In the genomic region with DNA sequence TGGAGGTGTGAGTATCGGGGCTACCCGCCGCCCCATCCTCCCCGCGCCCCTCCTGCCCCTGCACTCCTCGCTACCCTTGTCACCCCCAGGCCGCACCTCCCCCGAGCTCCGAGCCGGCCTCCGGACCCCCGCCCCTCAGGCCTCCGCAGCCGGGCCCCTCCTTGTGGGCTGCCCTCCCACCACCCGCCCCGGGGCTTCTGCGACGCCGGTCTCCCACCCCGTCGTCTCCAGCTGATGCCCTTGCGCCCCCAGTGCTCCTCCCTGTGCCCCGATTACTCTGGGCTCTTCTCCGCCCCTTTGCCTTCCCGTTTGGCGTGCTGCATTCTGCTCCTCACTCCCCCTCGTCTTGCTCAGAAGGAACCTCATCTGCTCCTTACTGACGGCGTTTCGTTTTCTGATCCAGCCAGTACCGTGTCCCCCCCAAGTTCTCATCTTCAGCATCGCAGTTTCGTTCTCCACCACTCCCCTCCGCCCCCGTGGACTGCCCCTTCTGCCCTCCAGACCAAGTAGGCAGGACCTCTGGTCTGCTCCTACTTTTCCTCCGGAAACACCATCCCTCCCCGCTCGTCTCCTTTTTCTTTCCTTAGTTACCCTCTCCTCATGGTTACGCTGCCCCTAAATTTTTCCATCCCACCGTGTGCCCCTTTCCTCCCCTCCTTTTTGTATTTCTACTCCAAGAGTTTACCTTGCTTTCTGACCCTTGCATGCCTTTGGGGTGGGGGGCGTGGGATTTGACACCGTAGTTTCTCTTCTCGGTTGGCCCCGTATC, we compare ENCODE assay signal across 8 cellular contexts. TPM values are rescaled to one million over a fixed set of nuclear protein-coding genes. Genes with fewer than 3 reads are reported as not detected.
A peak's percentile ranks its signal among the peaks of the same experiment; 100 is the strongest.
DNase-seq lines count a peak whose midpoint lies in the region; ATAC-seq, FAIRE-seq and TF ChIP-seq lines count a peak whose summit lies in the region.

No MANE protein-coding gene starts in this region.

- FAIRE-seq in GM12878 (lab: Jason Lieb, UNC), result peak; percentile 86

- intact Hi-C loops in GM12878 (cut with micrococcal nuclease; ENCODE audit: unreplicated experiment), result no loop called here

- 9% methylated on average over 34 of the region's 44 CpGs for WGBS in GM12878 (ENCODE audit: insufficient coverage, insufficient replicate concordance, low lambda C conversion rate, missing lambda C conversion rate)

- peak overlapping the region; percentile 80 to 96 (median 93) for H3K27ac ChIP-seq in Peyer's patch
- H3K27ac ChIP-seq in GM12878 (ENCODE audit: control insufficient read depth, insufficient read depth), result peak overlapping the region; percentile 28; the same call in 1 of the 2 replicates
- H3K27ac ChIP-seq in skin epidermis, result peak overlapping the region; percentile 83 to 99 (median 97)

- peak; percentile 56 for ATAC-seq in GM12878
- ATAC-seq in GM19463 (IDR thresholded peaks at IDR 0.05; ENCODE audit: unreplicated experiment), result no peak
- no peak for ATAC-seq in GM19035 (IDR thresholded peaks at IDR 0.05; ENCODE audit: unreplicated experiment)

- TF ChIP-seq CTCF in Peyer's patch (IDR thresholded peaks at IDR 0.05) (no peak), GM12878 (IDR thresholded peaks at IDR 0.05 in 2 of 3, conservative IDR thresholded peaks at IDR 0.05 in 1 of 3; ENCODE audit: control insufficient read depth in 2 of 3, extremely low read depth in 1 of 3, insufficient read depth in 1 of 3, low read depth in 3 of 3, low read length in 3 of 3) (no peak)

- RAD21 ChIA-PET in GM12878 (lab: Charles Lee; ENCODE audit: unreplicated experiment), result no interaction called here

- no peak for TF ChIP-seq POLR2A in Peyer's patch (IDR thresholded peaks at IDR 0.05)
- TF ChIP-seq POLR2A in GM12878 (IDR thresholded peaks at IDR 0.05; ENCODE audit: low read depth, low read length), result no peak

- POLR2A ChIA-PET in HEK293T (lab: Yijun Ruan, JAX) (interaction anchor here (0.7 to 1.4 kb wide), 7 partner anchors 9 to 86 kb away, joined by 3 to 5 read pairs (median 3); a partner anchor contains a TSS), GM12878 (lab: Charles Lee) (interaction anchor here (0.6 to 1.2 kb wide), 2 partner anchors 16 to 287 kb away, joined by 3 to 4 read pairs; no protein-coding TSS in a partner anchor)

- SMC1A ChIA-PET in GM12878 (lab: Charles Lee; ENCODE audit: uncharacterized antibody, unreplicated experiment), result no interaction called here

- TF ChIP-seq EP300 in GM12878 (IDR thresholded peaks at IDR 0.05; ENCODE audit: borderline replicate concordance in 1 of 2, control insufficient read depth in 1 of 2, low read depth in 2 of 2, low read length in 2 of 2), result no peak

- H3K9me3 ChIP-seq in Peyer's patch (no peaks in the 10 kb centered on the region), GM12878 (replicated peaks; ENCODE audit: control insufficient read depth, insufficient read depth, low read length) (no peaks in the 10 kb centered on the region), iPS-18c (ENCODE audit: control insufficient read depth, insufficient read depth, low read length) (peaks cover 2% of the 10 kb centered on the region)

- H2AFZ ChIP-seq in GM12878 (ENCODE audit: control insufficient read depth, low read depth, low read length), result peak overlapping the region; percentile 95

- BruUV-seq in GM12878 (replicated peaks; lab: Mats Ljungman, UMichigan), result no TSS peak

- peak overlapping the region; percentile 73 for H3K9ac ChIP-seq in GM12878 (ENCODE audit: control insufficient read depth, insufficient read depth, low read length)

- H3K36me3 ChIP-seq in Peyer's patch (no peaks in the 10 kb centered on the region), GM12878 (ENCODE audit: control insufficient read depth in 2 of 2, insufficient read depth in 2 of 2, low read length in 1 of 2) (no peaks in the 10 kb centered on the region)

- CTCF ChIA-PET in HEK293T (lab: Yijun Ruan, JAX) (no interaction called here), GM12878 (lab: Yijun Ruan, JAX) (interaction anchor here (1.5 kb wide), 1 partner anchor 8 kb away, joined by 3 read pairs; no protein-coding TSS in a partner anchor)

- H3K27me3 ChIP-seq in Peyer's patch, result no peaks in the 10 kb centered on the region
- H3K27me3 ChIP-seq in GM12878 (replicated peaks in 1 of 2; ENCODE audit: control insufficient read depth in 2 of 2, insufficient read depth in 2 of 2, low read length in 1 of 2), result no peaks in the 10 kb centered on the region

- no peaks in the 10 kb centered on the region for H4K20me1 ChIP-seq in GM12878 (ENCODE audit: control insufficient read depth, insufficient read depth)

- H3K4me3 ChIP-seq in Peyer's patch (peak overlapping the region; percentile 97 to 100 (median 98)), GM12878 (peak overlapping the region; percentile 85), iPS-18c (ENCODE audit: insufficient read depth, low read depth, low read length) (peak overlapping the region; percentile 84), skin epidermis (peak overlapping the region; percentile 73 to 96 (median 86))

- no peak for TF ChIP-seq RAD21 in GM12878 (IDR thresholded peaks at IDR 0.05; ENCODE audit: insufficient read depth, low read depth, low read length)

- H3K4me1 ChIP-seq in Peyer's patch (peaks cover 0 to 31% (median 3%) of the 10 kb centered on the region in 4 donors), GM12878 (ENCODE audit: control insufficient read depth, insufficient read depth, low read length) (no peaks in the 10 kb centered on the region)

- DNase-seq in G401 (ENCODE audit: low spot score) (peak; percentile 33), HEK293T (ENCODE audit: extremely low spot score) (peak; percentile 36), Peyer's patch (peak in 1 of 3 donors; percentile 52), GM12878 (ENCODE audit: low read depth, low spot score) (no peak)

- in situ Hi-C loops in G401 (cut with HindIII; ENCODE audit: low sequenced_read_pairs), result no loop called here
- in situ Hi-C loops in GM12878 (cut with MboI), result no loop called here

- H3K4me2 ChIP-seq in GM12878 (ENCODE audit: control insufficient read depth, insufficient read depth), result peak overlapping the region; percentile 58

- peaks cover 15% of the 10 kb centered on the region for H3K79me2 ChIP-seq in GM12878 (ENCODE audit: control insufficient read depth, insufficient read depth, low read length)

TF ChIP-seq in HEK293T, 16 proteins besides CTCF, POLR2A, EP300 and RAD21 (continues in another document):
- TF ChIP-seq ELF4 (IDR thresholded peaks at IDR 0.05) (no peak), FOXA1 (IDR thresholded peaks at IDR 0.05) (no peak), SUZ12 (IDR thresholded peaks at IDR 0.05) (no peak), BHLHE40 (IDR thresholded peaks at IDR 0.05; ENCODE audit: borderline replicate concordance) (no peak), NFRKB (IDR thresholded peaks at IDR 0.05) (no peak), L3MBTL2 (conservative IDR thresholded peaks at IDR 0.05) (no peak), HDGF (IDR thresholded peaks at IDR 0.05; ENCODE audit: borderline replicate concordance) (no peak), ZNF384 (IDR thresholded peaks at IDR 0.05) (no peak), TARDBP (IDR thresholded peaks at IDR 0.05) (no peak), FOXK2 (IDR thresholded peaks at IDR 0.05) (no peak), CTBP1 (IDR thresholded peaks at IDR 0.05; ENCODE audit: borderline replicate concordance) (no peak), ARNT (IDR thresholded peaks at IDR 0.05) (no peak)

TF ChIP-seq in GM12878, 131 proteins besides CTCF, POLR2A, EP300 and RAD21 (continues in another document):
- TF ChIP-seq SRF (IDR thresholded peaks at IDR 0.05; ENCODE audit: low read depth in 2 of 2, low read length in 2 of 2) (no peak), RUNX3 (IDR thresholded peaks at IDR 0.05; ENCODE audit: low read length) (0 out of 2 replicates have a peak, but pooled peaks have one; percentile 7), RELA (IDR thresholded peaks at IDR 0.05; ENCODE audit: borderline replicate concordance, partially characterized antibody) (no peak), HDGF (IDR thresholded peaks at IDR 0.05) (peak; percentile 66; the same call in 1 of the 2 replicates), NR2C2 (IDR thresholded peaks at IDR 0.05; ENCODE audit: borderline replicate concordance, control insufficient read depth, insufficient read length, low read depth) (no peak)
- TF ChIP-seq, protein P1, sequence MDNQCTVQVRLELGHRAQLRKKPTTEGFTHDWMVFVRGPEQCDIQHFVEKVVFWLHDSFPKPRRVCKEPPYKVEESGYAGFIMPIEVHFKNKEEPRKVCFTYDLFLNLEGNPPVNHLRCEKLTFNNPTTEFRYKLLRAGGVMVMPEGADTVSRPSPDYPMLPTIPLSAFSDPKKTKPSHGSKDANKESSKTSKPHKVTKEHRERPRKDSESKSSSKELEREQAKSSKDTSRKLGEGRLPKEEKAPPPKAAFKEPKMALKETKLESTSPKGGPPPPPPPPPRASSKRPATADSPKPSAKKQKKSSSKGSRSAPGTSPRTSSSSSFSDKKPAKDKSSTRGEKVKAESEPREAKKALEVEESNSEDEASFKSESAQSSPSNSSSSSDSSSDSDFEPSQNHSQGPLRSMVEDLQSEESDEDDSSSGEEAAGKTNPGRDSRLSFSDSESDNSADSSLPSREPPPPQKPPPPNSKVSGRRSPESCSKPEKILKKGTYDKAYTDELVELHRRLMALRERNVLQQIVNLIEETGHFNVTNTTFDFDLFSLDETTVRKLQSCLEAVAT (IDR thresholded peaks at IDR 0.05), result 0 out of 2 replicates have a peak, but pooled peaks have one; percentile 23

RNA-seq across cellular contexts. Expression of a gene that starts 0.8 kb away (rescaled TPM):
- total RNA-seq in G401 (2014; rRNA removed; shearing (Covaris generic)), result 25.5 and 32.7 TPM in 2 replicates
- total RNA-seq in Peyer's patch, result 10 to 100 TPM; 24.0 to 50.3 (median 35.1) TPM
- 50.2 and 54.1 TPM in 2 replicates for total RNA-seq in GM12878 (2013; cell fraction: nucleolus; rRNA removed)
- total RNA-seq in GM12878 (2014; rRNA removed), result 12.5 and 13.5 TPM in 2 replicates
- total RNA-seq in GM12878 (2014; rRNA removed; fragmentation: Illumina TruSeq; extraction: Trizol), result 12.4 and 12.9 TPM in 2 replicates
- 20.8 and 21.8 TPM in 2 replicates for total RNA-seq in GM12878 (2021)
- 3.7 TPM for polyA plus RNA-seq in GM12878 (2011; ENCODE audit: low read depth)
- polyA plus RNA-seq in GM12878 (2011; rRNA removed), result 12.5 and 15.1 TPM in 2 replicates
- polyA plus RNA-seq in GM12878 (2011; cell fraction: cytosol; rRNA removed), result 7.9 and 9.5 TPM in 2 replicates
- polyA plus RNA-seq in GM12878 (2011; cell fraction: nucleus; rRNA removed), result 8.6 and 9.1 TPM in 2 replicates
- 5.2 and 5.4 TPM in 2 replicates for polyA plus RNA-seq in GM12878 (2012)
- 8.4 and 9.8 TPM in 2 replicates for polyA plus RNA-seq in GM12878 (2014; fragmentation: Illumina TruSeq; extraction: Trizol)
- polyA plus RNA-seq in GM12878 (2014; fragmentation: Nextera tagmentation; extraction: Ambion mirVana), result 1 to 10 TPM; 3.8 to 3.9 TPM
- 9.0 and 10.0 TPM in 2 replicates for polyA plus RNA-seq in GM12878 (2014; rRNA removed)
- 10 to 100 TPM; 18.5 to 20.0 TPM for polyA plus RNA-seq in GM12878 (2016; fragmentation: Nextera tagmentation; extraction: Ambion mirVana)
- 21.4 and 38.2 TPM in 2 replicates for polyA minus RNA-seq in GM12878 (2011; rRNA and poly(A)+ RNA removed)
- 9.4 and 10.4 TPM in 2 replicates for polyA minus RNA-seq in GM12878 (2011; cell fraction: cytosol; rRNA and poly(A)+ RNA removed)
- polyA minus RNA-seq in GM12878 (2011; cell fraction: nucleus; rRNA and poly(A)+ RNA removed), result 7.0 and 15.6 TPM in 2 replicates

Comparison
In these comparisons a context has a peak if more than half of its experiments do, and no peak if none do; other contexts are left out.
1. H3K27ac ChIP-seq: peak in every context shown above with its lines; median percentile 97 in skin epidermis; 93 in Peyer's patch; 28 in GM12878.